Comparison of ENCODE assay signal across 8 cellular contexts in genomic region chr6:36545767-36546663, GRCh38. TPM values are rescaled to one million over a fixed set of nuclear protein-coding genes. Genes with fewer than 3 reads are reported as not detected.
DNase-seq lines count a peak whose midpoint lies in the region; ATAC-seq and TF ChIP-seq lines count a peak whose summit lies in the region.

No MANE protein-coding gene starts in this region.

- peak in 2 of 3 experiments; percentile 52 to 66 for DNase-seq in NCI-H1417 (lab: John Stamatoyannopoulos, UW)
- DNase-seq in NCI-H1417 treated with DMSO at 0.1 percent for 48 hours (lab: John Stamatoyannopoulos, UW) = no peak
- DNase-seq in NCI-H82 treated with DMSO at 0.1 percent for 48 hours (lab: John Stamatoyannopoulos, UW; ENCODE audit: unreplicated experiment) = peak; percentile 62
- peak in 6 of 7 donors; percentile 19 to 50 (median 33) for DNase-seq in adrenal gland
- DNase-seq in right cardiac atrium = peak in 1 of 3 donors; percentile 51

- no peak for TF ChIP-seq POLR2A in adrenal gland (IDR thresholded peaks at IDR 0.05)

- ATAC-seq in right cardiac atrium (peak; percentile 18 to 22), HG02840 (IDR thresholded peaks at IDR 0.05; ENCODE audit: low FRiP score, unreplicated experiment) (no peak), HG02588 (IDR thresholded peaks at IDR 0.05; ENCODE audit: unreplicated experiment) (no peak)

- no peak for TF ChIP-seq CTCF in adrenal gland (IDR thresholded peaks at IDR 0.05)

- H3K4me3 ChIP-seq in adrenal gland (peak overlapping the region; percentile 31 to 95 (median 85)), right cardiac atrium (ENCODE audit: low read length) (peak overlapping the region; percentile 97), rectal smooth muscle tissue (ENCODE audit: low read length) (peak overlapping the region; percentile 93)

- WGBS in adrenal gland, 4 donors = 10 to 13% (median 12%) methylated on average over 13 of the region's 13 CpGs
- 2% methylated on average over 13 of the region's 13 CpGs for WGBS in right cardiac atrium

- H3K27me3 ChIP-seq in adrenal gland (no peaks in the 10 kb centered on the region), right cardiac atrium (ENCODE audit: control insufficient read depth, insufficient read depth) (no peaks in the 10 kb centered on the region), rectal smooth muscle tissue (ENCODE audit: control insufficient read depth, insufficient read depth, low read length) (no peaks in the 10 kb centered on the region)

- H3K4me1 ChIP-seq in adrenal gland (replicated peaks in 1 of 2) = peaks cover 16 to 27% of the 10 kb centered on the region in 2 donors
- H3K4me1 ChIP-seq in right cardiac atrium (ENCODE audit: control insufficient read depth, insufficient read depth, low read length) = peaks cover 5% of the 10 kb centered on the region
- H3K4me1 ChIP-seq in rectal smooth muscle tissue (ENCODE audit: control insufficient read depth, insufficient read depth, low read length) = peaks cover 5% of the 10 kb centered on the region

- H3K27ac ChIP-seq in adrenal gland = peak overlapping the region; percentile 82 to 96 (median 94)
- H3K27ac ChIP-seq in right cardiac atrium (ENCODE audit: low read length) = peak overlapping the region; percentile 98
- peak overlapping the region; percentile 98 for H3K27ac ChIP-seq in rectal smooth muscle tissue (ENCODE audit: low read depth, low read length)

- intact Hi-C loops in adrenal gland (cut with DNase I) (loop anchor here (10.0 kb wide), 1 partner anchor 49 kb away; the partner anchor contains the start of gene SRSF3 (in 2 of the 2)), right cardiac atrium (cut with DNase I) (loop anchor here in 3 of 4 donors (5.0 to 10.0 kb wide), 3 partner anchors 41 to 49 kb away; partner anchors contain the start of gene SRSF3 (in 2 of the 3))

- H3K9me3 ChIP-seq in adrenal gland (replicated peaks in 1 of 3) = no peaks in the 10 kb centered on the region
- H3K9me3 ChIP-seq in right cardiac atrium (ENCODE audit: control insufficient read depth, low read length) = no peaks in the 10 kb centered on the region

- no peaks in the 10 kb centered on the region for H3K36me3 ChIP-seq in adrenal gland (replicated peaks in 1 of 2)
- no peaks in the 10 kb centered on the region for H3K36me3 ChIP-seq in rectal smooth muscle tissue (ENCODE audit: control insufficient read depth, insufficient read depth, low read length)

- H3K9ac ChIP-seq in rectal smooth muscle tissue (ENCODE audit: low read length) = peak overlapping the region; percentile 91

RNA-seq across cellular contexts. Expression of gene STK38, which starts 1.3 kb away (rescaled TPM):
- 10 to 100 TPM in 6 of 8 donors, 1 to 10 TPM in 2; 7.4 to 21.3 (median 12.1) TPM for total RNA-seq in adrenal gland
- polyA plus RNA-seq in adrenal gland = 10 to 100 TPM; 13.9 to 17.8 (median 16.6) TPM
- total RNA-seq in right cardiac atrium = 10 to 100 TPM; 20.0 to 23.7 (median 22.7) TPM
- 12.2 TPM for polyA plus RNA-seq in right cardiac atrium

RNA-seq across cellular contexts. Expression of gene SRSF3, which starts 48.1 kb away (rescaled TPM):
- total RNA-seq in adrenal gland (100 to 1,000 TPM in 6 of 8 donors, 10 to 100 TPM in 2; 28.9 to 291 (median 123) TPM), right cardiac atrium (100 to 1,000 TPM; 144 to 185 (median 151) TPM)
- polyA plus RNA-seq in adrenal gland (100 to 1,000 TPM in 1 of 3 donors, 10 to 100 TPM in 2; 87.8 to 290 (median 92.4) TPM), right cardiac atrium (137 TPM)

Comparison
In these comparisons a context has a peak if more than half of its experiments do, and no peak if none do; other contexts are left out.
1. ATAC-seq: peak in right cardiac atrium (2 of 2); none in HG02840 (single experiment) and HG02588 (single experiment).
2. Peak in every context shown above with its lines, with median percentiles within 50 percentile points of each other: H3K27ac ChIP-seq and H3K4me3 ChIP-seq.